11 cellular contexts compared by ENCODE assay signal in genomic region chr1:44316231-44316759, GRCh38. TPM values are rescaled to one million over a fixed set of nuclear protein-coding genes. Genes with fewer than 3 reads are reported as not detected.
DNase-seq lines count a peak whose midpoint lies in the region; ATAC-seq, FAIRE-seq and TF ChIP-seq lines count a peak whose summit lies in the region.
"Had no signal": no experiment of that assay in that cellular context is flagged by ENCODE, and none has a peak within 500 bp of the region (broad histone marks: within the 10 kb centered on the region; RNA-seq: fewer than 3 reads in every experiment).

No MANE protein-coding gene starts in this region.

- TF ChIP-seq CTCF in HEK293 (tag by site-specific recombination; IDR thresholded peaks at IDR 0.05) (no peak), endothelial cell of umbilical vein (IDR thresholded peaks at IDR 0.05; ENCODE audit: extremely low read depth in 1 of 2, insufficient read depth in 1 of 2, low read depth in 1 of 2, low read length in 2 of 2) (no peak), thyroid gland (IDR thresholded peaks at IDR 0.05) (no peak)

- no peak overlapping the region for H3K9ac ChIP-seq in endothelial cell of umbilical vein (replicated peaks; ENCODE audit: extremely low read depth, insufficient read depth, low read length)
- H3K9ac ChIP-seq: BLaER1 had no signal

- no peak for TF ChIP-seq POLR2A in endothelial cell of umbilical vein (IDR thresholded peaks at IDR 0.05; ENCODE audit: low read depth, low read length)
- TF ChIP-seq POLR2A in thyroid gland (IDR thresholded peaks at IDR 0.05), result no peak

- H3K4me2 ChIP-seq in endothelial cell of umbilical vein (ENCODE audit: insufficient read depth, low read length), result no peak overlapping the region
- H3K4me2 ChIP-seq: BLaER1 had no signal

- no peaks in the 10 kb centered on the region for H3K79me2 ChIP-seq in endothelial cell of umbilical vein (ENCODE audit: control insufficient read depth, insufficient read depth, low read length)

- no peaks in the 10 kb centered on the region for H3K4me1 ChIP-seq in HEK293 (ENCODE audit: control insufficient read depth, insufficient read depth, low read length)
- no peaks in the 10 kb centered on the region for H3K4me1 ChIP-seq in endothelial cell of umbilical vein (ENCODE audit: control insufficient read depth, extremely low read depth, insufficient read depth, low read length)
- peaks cover 0 to 10% of the 10 kb centered on the region in 2 donors for H3K4me1 ChIP-seq in thyroid gland

- no peak overlapping the region for H2AFZ ChIP-seq in endothelial cell of umbilical vein (ENCODE audit: low read depth, low read length)

- intact Hi-C loops in endothelial cell of umbilical vein (cut with micrococcal nuclease), result loop anchor here (5.0 kb wide), 1 partner anchor 309 kb away; no protein-coding TSS in a partner anchor
- intact Hi-C loops in thyroid gland (cut with DNase I), result loop anchor here (10.0 kb wide), 1 partner anchor 101 kb away; the partner anchor contains the start of gene DMAP1

- dilution Hi-C loops in endothelial cell of umbilical vein (cut with MboI; ENCODE audit: extremely low pct_ligation_motif_present, low sequenced_read_pairs), result no loop called here

- BruUV-seq in endothelial cell of umbilical vein (replicated peaks; lab: Mats Ljungman, UMichigan), result no TSS peak

- DNase-seq in COLO668 (lab: John Stamatoyannopoulos, UW; ENCODE audit: unreplicated experiment) (peak; percentile 54), NCI-H510A treated with DMSO at 0.1 percent for 48 hours (lab: John Stamatoyannopoulos, UW) (peak; percentile 100), endothelial cell of umbilical vein (ENCODE audit: low read depth, low spot score) (peak; percentile 28), thyroid gland (no peak), GDM1 (lab: John Stamatoyannopoulos, UW) (no peak)
- DNase-seq in activated naive CD4-positive, alpha-beta T cell treated with anti-CD3 and anti-CD28 coated beads, Interleukin-2, amount 50 U/mL, for 16 hours, result no peak
- DNase-seq: right cardiac atrium had no signal

- no peak overlapping the region; the same call in 1 of the 2 replicates for H3K27ac ChIP-seq in HEK293 (ENCODE audit: extremely low read depth, low read depth, low read length)
- no peak overlapping the region for H3K27ac ChIP-seq in endothelial cell of umbilical vein (ENCODE audit: insufficient read depth, low read depth, low read length)
- no peak overlapping the region for H3K27ac ChIP-seq in thyroid gland
- H3K27ac ChIP-seq: BLaER1, SK-N-MC had no signal

- peak; percentile 81 for FAIRE-seq in endothelial cell of umbilical vein (lab: Jason Lieb, UNC)

- H3K27me3 ChIP-seq in endothelial cell of umbilical vein (ENCODE audit: control insufficient read depth in 2 of 2, insufficient read depth in 2 of 2, low read length in 2 of 2), result no peaks in the 10 kb centered on the region
- H3K27me3 ChIP-seq in thyroid gland, result no peaks in the 10 kb centered on the region
- H3K27me3 ChIP-seq: BLaER1 had no signal

- ATAC-seq in HG02588 (IDR thresholded peaks at IDR 0.05; ENCODE audit: unreplicated experiment), result no peak
- ATAC-seq: right cardiac atrium had no signal

- no peaks in the 10 kb centered on the region for H4K20me1 ChIP-seq in endothelial cell of umbilical vein (replicated peaks; ENCODE audit: control insufficient read depth, extremely low read depth, insufficient read depth, low read length)

- H3K9me1 ChIP-seq in endothelial cell of umbilical vein (replicated peaks; ENCODE audit: control insufficient read depth, extremely low read depth, insufficient read depth, low read length), result no peaks in the 10 kb centered on the region

- POLR2A ChIA-PET in HEK293 (lab: Yijun Ruan, JAX), result no interaction called here
- POLR2A ChIA-PET in endothelial cell of umbilical vein (lab: Charles Lee), result no interaction called here

- H3K4me3 ChIP-seq in HEK293 (ENCODE audit: low read depth, low read length) (no peak overlapping the region), endothelial cell of umbilical vein (replicated peaks in 1 of 3; ENCODE audit: insufficient read depth in 1 of 3, low read depth in 1 of 3, low read length in 3 of 3) (no peak overlapping the region), thyroid gland (replicated peaks in 1 of 3) (no peak overlapping the region)
- H3K4me3 ChIP-seq: BLaER1, SK-N-MC had no signal

- CTCF ChIA-PET in HEK293 (lab: Yijun Ruan, JAX) (interaction anchor here (0.6 to 1.7 kb wide), 6 partner anchors 10 to 337 kb away, joined by 3 to 7 read pairs (median 4); no protein-coding TSS in a partner anchor), endothelial cell of umbilical vein (lab: Charles Lee) (interaction anchor here (0.8 to 2.7 kb wide), 3 partner anchors 62 to 99 kb away, joined by 3 to 11 read pairs (median 3); no protein-coding TSS in a partner anchor)

- peaks cover 3 to 95% of the 10 kb centered on the region in 2 experiments for H3K36me3 ChIP-seq in HEK293 (ENCODE audit: control insufficient read depth in 2 of 2, insufficient read depth in 1 of 2, low read length in 2 of 2)
- peaks cover 2 to 18% of the 10 kb centered on the region in 2 experiments for H3K36me3 ChIP-seq in endothelial cell of umbilical vein (ENCODE audit: control insufficient read depth in 2 of 2, extremely low read depth in 1 of 2, insufficient read depth in 2 of 2, low read length in 2 of 2)
- H3K36me3 ChIP-seq in thyroid gland, result peaks cover 14 to 21% of the 10 kb centered on the region in 2 donors

- WGBS in thyroid gland, 2 donors, result 65 to 71% methylated on average over 1 of the region's 1 CpG

- H3K9me3 ChIP-seq in HEK293 (ENCODE audit: control insufficient read depth, insufficient read depth, low read depth, low read length) (no peaks in the 10 kb centered on the region), endothelial cell of umbilical vein (replicated peaks; ENCODE audit: control insufficient read depth, insufficient read depth, low read length) (no peaks in the 10 kb centered on the region), thyroid gland (no peaks in the 10 kb centered on the region)
- H3K9me3 ChIP-seq: BLaER1 had no signal

TF ChIP-seq in HEK293, 187 proteins besides CTCF, POLR2A, EP300 and RAD21 (continues in another document):
- TF ChIP-seq ZNF350 (tag by site-specific recombination; IDR thresholded peaks at IDR 0.05) (no peak), SP7 (tag by site-specific recombination; IDR thresholded peaks at IDR 0.05) (peak; percentile 83), PRDM6 (tag by site-specific recombination; IDR thresholded peaks at IDR 0.05) (peak; percentile 92), ZNF596 (tag by site-specific recombination; IDR thresholded peaks at IDR 0.05) (0 out of 2 replicates have a peak, but pooled peaks have one; percentile 46), ZNF600 (tag by site-specific recombination; IDR thresholded peaks at IDR 0.05) (0 out of 2 replicates have a peak, but pooled peaks have one; percentile 15), ZNF174 (tag by site-specific recombination; IDR thresholded peaks at IDR 0.05) (no peak), ZNF248 (tag by site-specific recombination; IDR thresholded peaks at IDR 0.05) (no peak), ZNF529 (tag by site-specific recombination; IDR thresholded peaks at IDR 0.05; ENCODE audit: insufficient replicate concordance) (no peak)

TF ChIP-seq in endothelial cell of umbilical vein, 7 proteins besides CTCF, POLR2A, EP300 and RAD21:
- TF ChIP-seq MAX (IDR thresholded peaks at IDR 0.05; ENCODE audit: insufficient read depth, insufficient read length) (no peak), GATA2 (IDR thresholded peaks at IDR 0.05; ENCODE audit: insufficient read depth, insufficient read length, low read depth, low read length) (peak; percentile 22)

RNA-seq across cellular contexts. Expression of gene ERI3, which starts 38.8 kb away (rescaled TPM):
- total RNA-seq in endothelial cell of umbilical vein (45.3 and 53.5 TPM in 2 replicates), thyroid gland (10 to 100 TPM; 28.8 to 63.2 (median 45.0) TPM)
- polyA plus RNA-seq in endothelial cell of umbilical vein, result 94.0 and 119 TPM in 2 replicates
- polyA plus RNA-seq in endothelial cell of umbilical vein (2011; cell fraction: cytosol; rRNA removed), result 70.3 and 73.5 TPM in 2 replicates
- polyA plus RNA-seq in endothelial cell of umbilical vein (2011; cell fraction: nucleus; rRNA removed), result 37.7 and 47.2 TPM in 2 replicates
- 39.2 and 41.1 TPM in 2 replicates for polyA plus RNA-seq in endothelial cell of umbilical vein (2012)
- polyA minus RNA-seq in endothelial cell of umbilical vein, result 43.9 and 52.2 TPM in 2 replicates
- 65.5 TPM for polyA minus RNA-seq in endothelial cell of umbilical vein (2011; cell fraction: cytosol; rRNA and poly(A)+ RNA removed)
- 18.6 and 27.3 TPM in 2 replicates for polyA minus RNA-seq in endothelial cell of umbilical vein (2011; cell fraction: nucleus; rRNA and poly(A)+ RNA removed)

Comparison
In these comparisons a context has a peak if more than half of its experiments do, and no peak if none do; other contexts are left out.
1. DNase-seq: peak in COLO668 (single experiment), NCI-H510A treated with DMSO at 0.1 percent for 48 hours (single experiment) and endothelial cell of umbilical vein (single experiment); none in thyroid gland (0 of 2), GDM1 (single experiment) and activated naive CD4-positive, alpha-beta T cell treated with anti-CD3 and anti-CD28 coated beads, Interleukin-2, amount 50 U/mL, for 16 hours (single experiment).